In genomic region chr10:4704034-4704545, GRCh38 we compare ENCODE assay signal across 8 cellular contexts.
DNase-seq lines count a peak whose midpoint lies in the region; ATAC-seq, FAIRE-seq and TF ChIP-seq lines count a peak whose summit lies in the region.
"Had no signal": no experiment of that assay in that cellular context is flagged by ENCODE, and none has a peak within 500 bp of the region (broad histone marks: within the 10 kb centered on the region; RNA-seq: fewer than 3 reads in every experiment).

No MANE protein-coding gene starts in this region.

- no peaks in the 10 kb centered on the region for H3K9me3 Mint-ChIP-seq in stimulated activated effector memory CD8-positive, alpha-beta T cell treated with anti-CD3 and anti-CD28 coated beads, Interleukin-12 subunit alpha, Interleukin-12 subunit beta, amount 100 ng/mL, for 72 hours

- H3K27ac Mint-ChIP-seq in stimulated activated effector memory CD8-positive, alpha-beta T cell treated with anti-CD3 and anti-CD28 coated beads, Interleukin-12 subunit alpha, Interleukin-12 subunit beta, amount 100 ng/mL, for 72 hours = no peak overlapping the region

- H3K4me1 Mint-ChIP-seq in stimulated activated effector memory CD8-positive, alpha-beta T cell treated with anti-CD3 and anti-CD28 coated beads, Interleukin-12 subunit alpha, Interleukin-12 subunit beta, amount 100 ng/mL, for 72 hours = peaks cover 7% of the 10 kb centered on the region

- TF ChIP-seq CTCF in D721Med (IDR thresholded peaks at IDR 0.05; ENCODE audit: insufficient read depth, missing control alignments) = no peak

- H3K36me3 Mint-ChIP-seq in stimulated activated effector memory CD8-positive, alpha-beta T cell treated with anti-CD3 and anti-CD28 coated beads, Interleukin-12 subunit alpha, Interleukin-12 subunit beta, amount 100 ng/mL, for 72 hours = no peaks in the 10 kb centered on the region

- peak; percentile 64 for ATAC-seq in stimulated activated effector memory CD8-positive, alpha-beta T cell treated with anti-CD3 and anti-CD28 coated beads, Interleukin-12 subunit alpha, Interleukin-12 subunit beta, amount 100 ng/mL, for 72 hours
- ATAC-seq in GM21786 (IDR thresholded peaks at IDR 0.05; ENCODE audit: unreplicated experiment) = no peak

- in situ Hi-C loops in SK-MEL-5 (cut with HindIII; ENCODE audit: low pct_unique_long_range_greater_than_20kb, low sequenced_read_pairs) = no loop called here

- no peak for FAIRE-seq in D721Med (lab: Jason Lieb, UNC)

- no peak overlapping the region for H3K4me3 Mint-ChIP-seq in stimulated activated effector memory CD8-positive, alpha-beta T cell treated with anti-CD3 and anti-CD28 coated beads, Interleukin-12 subunit alpha, Interleukin-12 subunit beta, amount 100 ng/mL, for 72 hours

- peak; percentile 75 for DNase-seq in HS-27A (ENCODE audit: low read depth)
- DNase-seq in SK-MEL-5 (ENCODE audit: low read depth, low spot score) = peak; percentile 27
- peak; percentile 14 for DNase-seq in germinal center (ENCODE audit: low spot score)
- no peak for DNase-seq in stimulated activated effector memory CD8-positive, alpha-beta T cell treated with anti-CD3 and anti-CD28 coated beads, Interleukin-12 subunit alpha, Interleukin-12 subunit beta, amount 100 ng/mL, for 72 hours (ENCODE audit: low spot score in 2 of 2)
- no peak for DNase-seq in D721Med (ENCODE audit: insufficient read length, low spot score)
- DNase-seq in activated CD8-positive, alpha-beta memory T cell treated with anti-CD3 and anti-CD28 coated beads, Interleukin-2, amount 50 U/mL, for 48 hours = no peak
- DNase-seq: activated effector memory CD4-positive, alpha-beta T cell treated with Interleukin-2 at 50 U/mL for 16 hours had no signal

Comparison
In these comparisons a context has a peak if more than half of its experiments do, and no peak if none do; other contexts are left out.
1. DNase-seq: peak in HS-27A (single experiment), SK-MEL-5 (single experiment) and germinal center (single experiment); none in stimulated activated effector memory CD8-positive, alpha-beta T cell treated with anti-CD3 and anti-CD28 coated beads, Interleukin-12 subunit alpha, Interleukin-12 subunit beta, amount 100 ng/mL, for 72 hours (0 of 2), D721Med (single experiment) and activated CD8-positive, alpha-beta memory T cell treated with anti-CD3 and anti-CD28 coated beads, Interleukin-2, amount 50 U/mL, for 48 hours (single experiment).